Comparison of ENCODE assay signal across 8 cellular contexts in the genomic region with DNA sequence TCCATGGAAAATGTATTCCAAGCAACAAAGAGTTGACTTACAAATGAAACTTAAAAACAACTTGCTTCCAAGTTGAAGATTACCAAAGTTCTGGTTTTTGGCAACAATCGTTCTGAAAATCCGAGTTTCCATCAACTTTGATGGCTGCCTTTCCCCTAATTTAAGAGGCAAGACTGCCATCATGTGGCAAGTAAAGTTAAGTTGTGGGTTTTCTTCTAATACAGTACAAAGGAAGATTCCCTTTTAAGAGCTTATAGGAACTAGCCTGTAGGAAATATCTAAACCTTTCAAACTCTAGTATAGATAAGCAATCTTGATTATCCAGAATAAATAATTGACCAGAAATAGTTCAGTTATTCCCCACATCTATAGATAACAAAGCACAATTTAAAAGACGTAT. TPM values are rescaled to one million over a fixed set of nuclear protein-coding genes. Genes with fewer than 3 reads are reported as not detected.
DNase-seq lines count a peak whose midpoint lies in the region; ATAC-seq, FAIRE-seq and TF ChIP-seq lines count a peak whose summit lies in the region.
"Not testable (repeated sequence)": the region's sequence is repeated elsewhere in the genome, so short reads cannot be mapped to it uniquely, and the experiment has no call there.

No MANE protein-coding gene starts in this region.

- H4K5ac ChIP-seq in H1 (ENCODE audit: insufficient read length, low read depth, low read length), result not testable (repeated sequence)

- not testable (repeated sequence) for H2BK20ac ChIP-seq in H1 (ENCODE audit: low read length)

- H3K18ac ChIP-seq in H1 (ENCODE audit: extremely low read depth, low read length), result not testable (repeated sequence)

- intact Hi-C loops in kidney (cut with DNase I), result loop anchor here (10.0 kb wide), 1 partner anchor 287 kb away; the partner anchor contains the start of gene IDNK

- not testable (repeated sequence) for TF ChIP-seq EP300 in H1 (IDR thresholded peaks at IDR 0.05; ENCODE audit: borderline replicate concordance in 1 of 2, low read depth in 2 of 2, low read length in 2 of 2)

- TF ChIP-seq CTCF in C4-2B (conservative IDR thresholded peaks at IDR 0.05), result peak; percentile 53
- TF ChIP-seq CTCF in VCaP (conservative IDR thresholded peaks at IDR 0.05), result peak; percentile 57
- TF ChIP-seq CTCF in H1 (IDR thresholded peaks at IDR 0.05; ENCODE audit: control extremely low read depth in 1 of 3, insufficient read depth in 1 of 3, low read depth in 1 of 3, low read length in 3 of 3), result peak in 1 of 3 experiments; percentile 13; a peak in 1 of 4 replicates
- peak; percentile 19 for TF ChIP-seq CTCF in kidney (IDR thresholded peaks at IDR 0.05; ENCODE audit: borderline replicate concordance, extremely low read depth, insufficient read depth)

- POLR2A ChIA-PET in H1 (lab: Charles Lee; ENCODE audit: partially characterized antibody), result not testable (repeated sequence)

- not testable (repeated sequence) for H3K4me1 ChIP-seq in H1 (replicated peaks in 1 of 4; ENCODE audit: control insufficient read depth in 3 of 4, insufficient read depth in 4 of 4, low read length in 3 of 4); kidney (ENCODE audit: control insufficient read depth in 1 of 2, insufficient read depth in 1 of 2, low read depth in 1 of 2, low read length in 2 of 2)

- not testable (repeated sequence) for H2AK5ac ChIP-seq in H1 (ENCODE audit: low read depth, low read length)

- ATAC-seq in GM18909 (IDR thresholded peaks at IDR 0.05; ENCODE audit: poor library complexity, unreplicated experiment) (peak; percentile 74), HG03175 (IDR thresholded peaks at IDR 0.05; ENCODE audit: unreplicated experiment) (peak; percentile 83)

- FAIRE-seq in H1 (lab: Jason Lieb, UNC) (peak; percentile 99), kidney (lab: Jason Lieb, UNC) (peak; percentile 98)

- H4K91ac ChIP-seq in H1 (replicated peaks; ENCODE audit: insufficient read length, low read length), result not testable (repeated sequence)

- DNase-seq in NCI-H748 (lab: John Stamatoyannopoulos, UW; ENCODE audit: unreplicated experiment) (peak; percentile 34), renal cortical epithelial cell (ENCODE audit: low read depth) (peak; percentile 17)
- not testable (repeated sequence) for DNase-seq in H1 (ENCODE audit: low read depth in 1 of 2, low spot score in 2 of 2); kidney

- H3K23me2 ChIP-seq in H1 (ENCODE audit: low read depth, low read length), result not testable (repeated sequence)

- not testable (repeated sequence) for H4K8ac ChIP-seq in H1 (ENCODE audit: extremely low read depth, insufficient read depth, low read length)

- H3K4me2 ChIP-seq in H1 (ENCODE audit: insufficient read depth in 1 of 2, low read depth in 2 of 2, low read length in 2 of 2), result not testable (repeated sequence)

- TF ChIP-seq POLR2A in H1 (IDR thresholded peaks at IDR 0.05; ENCODE audit: control extremely low read depth in 1 of 2, low read depth in 2 of 2, low read length in 2 of 2), result not testable (repeated sequence)

- not testable (repeated sequence) for H2BK5ac ChIP-seq in H1 (ENCODE audit: low read depth, low read length)

- H2BK120ac ChIP-seq in H1 (replicated peaks; ENCODE audit: low read depth, low read length), result not testable (repeated sequence)

- not testable (repeated sequence) for H3K27ac ChIP-seq in C4-2B; VCaP; H1 (ENCODE audit: low read depth, low read length); kidney (ENCODE audit: low read depth in 2 of 2, low read length in 2 of 2)

- CTCF ChIA-PET in H1 (lab: Charles Lee; ENCODE audit: partially characterized antibody), result interaction anchor here (1.3 to 1.9 kb wide), 6 partner anchors 53 to 292 kb away, joined by 3 to 6 read pairs (median 4); partner anchors contain the start of gene IDNK

- not testable (repeated sequence) for H3K79me1 ChIP-seq in H1 (ENCODE audit: low read depth, low read length)

- not testable (repeated sequence) for H2BK15ac ChIP-seq in H1 (ENCODE audit: low read length)

- H3K4me3 ChIP-seq in H1 (ENCODE audit: extremely low read depth in 1 of 4, insufficient read depth in 2 of 4, low read depth in 3 of 4, low read length in 4 of 4); kidney (ENCODE audit: low read length in 2 of 2): not testable (repeated sequence)

- not testable (repeated sequence) for H3K23ac ChIP-seq in H1 (ENCODE audit: insufficient read length)

- not testable (repeated sequence) for H2AFZ ChIP-seq in H1 (ENCODE audit: low read length)

- H3K14ac ChIP-seq in H1 (ENCODE audit: insufficient read length), result not testable (repeated sequence)

- not testable (repeated sequence) for H3K56ac ChIP-seq in H1 (replicated peaks; ENCODE audit: insufficient read length, low read depth, low read length)

- H3K4ac ChIP-seq in H1 (replicated peaks; ENCODE audit: insufficient read length, low read depth, low read length), result not testable (repeated sequence)

- not testable (repeated sequence) for H2BK12ac ChIP-seq in H1 (ENCODE audit: low read depth, low read length)

- TF ChIP-seq RAD21 in H1 (IDR thresholded peaks at IDR 0.05 in 1 of 2, conservative IDR thresholded peaks at IDR 0.05 in 1 of 2; ENCODE audit: low read depth in 2 of 2, low read length in 2 of 2), result peak; percentile 49 to 52

- H3K9me3 ChIP-seq in H1 (ENCODE audit: insufficient read depth in 2 of 2, low read depth in 1 of 2, low read length in 1 of 2); kidney (ENCODE audit: control insufficient read depth in 1 of 2, low read length in 2 of 2): not testable (repeated sequence)

- H3K79me2 ChIP-seq in H1 (ENCODE audit: control insufficient read depth in 1 of 2, insufficient read depth in 2 of 2, low read length in 2 of 2), result not testable (repeated sequence)

- H3K9ac ChIP-seq in H1 (replicated peaks in 1 of 4; ENCODE audit: extremely low read depth in 1 of 4, low read depth in 3 of 4, low read length in 3 of 4); kidney (ENCODE audit: low read length in 2 of 2): not testable (repeated sequence)

- WGBS in H1 (ENCODE audit: extremely low coverage in 1 of 2, insufficient coverage in 1 of 2, insufficient read length in 1 of 2, insufficient replicate concordance in 2 of 2, low coverage in 1 of 2, low lambda C conversion rate in 2 of 2, missing lambda C conversion rate in 1 of 2), 2 experiments, result 63% methylated on average over 3 of the region's 3 CpGs; no CpG with 5 or more reads in 1 of the 2 experiments

- H3K27me3 ChIP-seq in H1 (replicated peaks in 1 of 4; ENCODE audit: control insufficient read depth in 3 of 4, extremely low read depth in 1 of 4, insufficient read depth in 3 of 4, low read length in 3 of 4), result not testable (repeated sequence)

- not testable (repeated sequence) for H3K36me3 ChIP-seq in H1 (ENCODE audit: control insufficient read depth in 2 of 4, insufficient read depth in 4 of 4, low read length in 3 of 4); kidney (ENCODE audit: control insufficient read depth in 1 of 2, insufficient read depth in 2 of 2, low read length in 2 of 2)

- not testable (repeated sequence) for H4K20me1 ChIP-seq in H1 (replicated peaks in 1 of 2; ENCODE audit: control insufficient read depth in 1 of 2, insufficient read depth in 2 of 2, low read length in 2 of 2)

TF ChIP-seq in H1, 55 proteins besides CTCF, POLR2A, EP300 and RAD21:
- TF ChIP-seq YY1 (IDR thresholded peaks at IDR 0.05; ENCODE audit: low read depth, low read length), result peak; percentile 42; the same call in 1 of the 2 replicates

RNA-seq across cellular contexts. Expression of gene KIF27, which starts 9.0 kb away (rescaled TPM):
- total RNA-seq in H1 (2021; fragmentation: NEBNext Ultra II Directional; extraction: Animal tissue kit (Norgen Biotek cat#: 25700)), result 4.6 and 7.0 TPM in 2 replicates
- polyA plus RNA-seq in H1 (2011; rRNA removed) (0.24 and 0.47 TPM in 2 replicates), kidney (ENCODE audit: insufficient read depth, low read depth, low replicate concordance) (1.5 TPM)
- 1.00 TPM for polyA plus RNA-seq in H1 (2011; cell fraction: cytosol; rRNA removed)
- polyA plus RNA-seq in H1 (2011; cell fraction: nucleus; rRNA removed), result 0.78 TPM
- polyA plus RNA-seq in H1 (2012, experiment 1 of 2), result 1.1 to 2.6 TPM (median 1.3 TPM) in 4 replicates
- 0.08 TPM for polyA plus RNA-seq in H1 (2012, experiment 2 of 2)
- 2.5 TPM for polyA plus RNA-seq in H1 (2013, experiment 1 of 2)
- 2.4 TPM for polyA plus RNA-seq in H1 (2013, experiment 2 of 2)
- polyA minus RNA-seq in H1 (2011; rRNA and poly(A)+ RNA removed), result 1.5 and 3.1 TPM in 2 replicates
- polyA minus RNA-seq in H1 (2011; cell fraction: cytosol; rRNA and poly(A)+ RNA removed), result 1.3 TPM
- polyA minus RNA-seq in H1 (2011; cell fraction: nucleus; rRNA and poly(A)+ RNA removed), result 6.1 TPM
- total RNA-seq in kidney (8.7 TPM), renal cortical epithelial cell (4.3 and 13.3 TPM in 2 replicates)
